In the genomic region with DNA sequence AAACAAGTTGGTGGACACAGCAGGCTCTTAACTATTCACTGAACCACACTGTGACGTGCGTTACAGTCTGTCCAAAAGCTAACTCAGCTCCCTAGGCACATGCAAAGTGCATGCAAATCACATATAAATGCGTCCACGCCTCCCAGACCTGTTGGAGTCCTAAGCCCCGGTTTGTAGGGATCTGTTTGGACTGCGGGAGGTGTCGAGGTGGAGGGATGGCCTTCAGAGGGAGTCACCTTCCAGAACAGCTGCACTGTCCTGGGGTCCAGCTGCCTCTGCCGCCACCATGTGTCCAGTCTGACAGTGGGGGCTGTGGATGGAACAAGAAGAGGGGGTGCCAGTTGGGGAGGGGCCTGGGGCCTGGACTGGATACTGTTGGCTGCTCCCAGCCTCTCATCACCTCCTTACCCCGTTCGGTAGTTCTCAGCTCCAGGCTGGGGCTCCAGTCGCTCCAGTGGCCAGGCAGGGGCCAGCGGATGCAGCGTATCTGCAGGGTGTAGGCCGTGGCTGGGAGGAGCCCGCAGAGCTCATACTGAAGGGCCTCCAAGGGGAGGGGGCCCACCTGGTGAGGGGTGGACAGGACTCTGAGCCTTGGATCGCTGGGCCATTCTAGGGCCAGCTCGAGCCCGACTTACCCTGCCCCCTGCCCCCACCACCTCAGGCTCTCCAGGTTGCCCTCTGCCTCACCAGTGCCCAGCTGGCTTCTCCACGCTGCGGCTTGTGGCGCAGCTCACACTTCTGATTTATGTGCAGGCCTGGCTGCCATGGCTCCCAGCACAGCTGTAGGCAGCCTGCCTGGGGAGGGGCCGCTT, we compare ENCODE assay signal across 1 cellular context.
A peak's percentile ranks its signal among the peaks of the same experiment; 100 is the strongest.
TF ChIP-seq lines count a peak whose summit lies in the region.

No MANE protein-coding gene starts in this region.

TF ChIP-seq in K562, 482 proteins besides CTCF, POLR2A, EP300 and RAD21:
- TF ChIP-seq, protein P1, sequence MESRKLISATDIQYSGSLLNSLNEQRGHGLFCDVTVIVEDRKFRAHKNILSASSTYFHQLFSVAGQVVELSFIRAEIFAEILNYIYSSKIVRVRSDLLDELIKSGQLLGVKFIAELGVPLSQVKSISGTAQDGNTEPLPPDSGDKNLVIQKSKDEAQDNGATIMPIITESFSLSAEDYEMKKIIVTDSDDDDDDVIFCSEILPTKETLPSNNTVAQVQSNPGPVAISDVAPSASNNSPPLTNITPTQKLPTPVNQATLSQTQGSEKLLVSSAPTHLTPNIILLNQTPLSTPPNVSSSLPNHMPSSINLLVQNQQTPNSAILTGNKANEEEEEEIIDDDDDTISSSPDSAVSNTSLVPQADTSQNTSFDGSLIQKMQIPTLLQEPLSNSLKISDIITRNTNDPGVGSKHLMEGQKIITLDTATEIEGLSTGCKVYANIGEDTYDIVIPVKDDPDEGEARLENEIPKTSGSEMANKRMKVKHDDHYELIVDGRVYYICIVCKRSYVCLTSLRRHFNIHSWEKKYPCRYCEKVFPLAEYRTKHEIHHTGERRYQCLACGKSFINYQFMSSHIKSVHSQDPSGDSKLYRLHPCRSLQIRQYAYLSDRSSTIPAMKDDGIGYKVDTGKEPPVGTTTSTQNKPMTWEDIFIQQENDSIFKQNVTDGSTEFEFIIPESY (CRISPR knock-in tag; IDR thresholded peaks at IDR 0.05) = 0 out of 2 replicates have a peak, but pooled peaks have one; percentile 11
- TF ChIP-seq ZNF263 (CRISPR knock-in tag; IDR thresholded peaks at IDR 0.05; ENCODE audit: borderline replicate concordance) = no peak
